8 cellular contexts compared by ENCODE assay signal in the genomic region with DNA sequence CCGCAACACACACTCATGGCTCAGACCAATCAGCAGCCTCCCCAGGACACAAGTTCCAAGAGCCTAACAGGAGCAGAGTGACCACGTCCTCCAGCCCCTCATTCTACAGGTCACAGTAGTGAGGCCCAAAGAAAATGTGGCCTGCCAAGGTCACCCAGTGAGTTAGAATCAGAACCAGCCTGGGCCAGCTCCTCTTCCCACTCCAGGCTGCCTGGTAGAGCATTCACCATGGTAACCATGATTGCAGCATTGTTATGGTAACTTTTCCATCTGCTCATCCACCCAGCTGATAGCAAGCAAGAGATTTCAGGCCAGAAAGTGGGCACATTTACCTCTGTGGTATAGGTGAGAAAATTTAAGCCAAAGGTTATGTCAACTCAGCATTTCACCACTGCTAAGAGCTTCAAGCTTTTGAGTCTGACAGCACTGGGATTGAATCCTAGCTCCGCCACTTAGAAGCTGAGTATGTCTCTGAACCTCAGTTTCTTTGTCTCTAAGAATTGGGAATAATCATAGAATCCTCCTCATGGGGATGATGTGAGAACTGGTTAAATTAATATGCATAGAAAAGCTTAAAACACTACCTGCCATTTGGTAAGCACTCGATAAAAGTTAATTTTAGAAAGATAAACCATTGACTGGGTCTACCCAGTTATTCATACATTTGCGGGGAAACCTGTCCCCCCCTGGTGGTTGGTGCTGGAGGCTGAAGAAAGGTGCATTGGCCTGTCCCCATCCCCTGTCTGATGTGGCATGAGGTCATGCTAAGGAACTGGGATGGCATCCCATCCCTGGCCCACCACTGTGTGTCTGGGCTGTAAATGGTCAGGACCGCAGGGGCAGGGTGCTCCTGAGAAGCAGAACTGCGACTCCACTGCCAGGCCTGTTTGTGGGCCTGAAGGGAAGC.
DNase-seq lines count a peak whose midpoint lies in the region; ATAC-seq and TF ChIP-seq lines count a peak whose summit lies in the region.

No MANE protein-coding gene starts in this region.

- CTCF ChIA-PET in WTC11 (lab: Charles Lee): interaction anchor here (0.6 to 1.9 kb wide), 17 partner anchors 8 to 718 kb away, joined by 3 to 9 read pairs (median 3); a partner anchor contains a TSS

- no peaks in the 10 kb centered on the region for H3K9me3 Mint-ChIP-seq in WTC11

- no peaks in the 10 kb centered on the region for H3K27me3 Mint-ChIP-seq in WTC11 (ENCODE audit: low read depth)

- POLR2A ChIA-PET in WTC11 (lab: Charles Lee): no interaction called here

- no peaks in the 10 kb centered on the region for H3K27me3 ChIP-seq in stomach

- peak overlapping the region; percentile 32; the same call in 1 of the 2 replicates for H3K27ac Mint-ChIP-seq in WTC11

- TF ChIP-seq CTCF in WTC11 (IDR thresholded peaks at IDR 0.05) (peak; percentile 41; the same call in 1 of the 2 replicates), stomach (IDR thresholded peaks at IDR 0.05) (peak in 2 of 7 experiments; percentile 9 to 23)

- peak overlapping the region in 4 of 5 donors; percentile 34 to 88 (median 70) for H3K27ac ChIP-seq in stomach

- H3K4me1 Mint-ChIP-seq in WTC11: peaks cover 10% of the 10 kb centered on the region

- H3K4me1 ChIP-seq in stomach: peaks cover 13 to 74% (median 37%) of the 10 kb centered on the region in 4 donors

- ATAC-seq in WTC11 (peak; percentile 72), GM21529 (IDR thresholded peaks at IDR 0.05; ENCODE audit: unreplicated experiment) (no peak)

- no peak for TF ChIP-seq POLR2A in stomach (IDR thresholded peaks at IDR 0.05)

- no peak for TF ChIP-seq EP300 in stomach (IDR thresholded peaks at IDR 0.05)

- intact Hi-C loops in stomach (cut with DNase I; ENCODE audit: low total_unique reads): no loop called here

- WGBS in stomach, 5 donors: 77 to 91% (median 87%) methylated on average over 6 to 7 of the region's 7 CpGs

- DNase-seq in Ammon's horn (ENCODE audit: low spot score) (peak; percentile 69), HCEC 1CT (peak; percentile 25), WTC11 (ENCODE audit: low spot score) (peak; percentile 69), glomerular visceral epithelial cell (ENCODE audit: extremely low spot score) (peak; percentile 8), stomach (no peak), cerebellum (ENCODE audit: low spot score) (no peak), cortex of kidney (lab: John Stamatoyannopoulos, UW) (no peak)

- no peaks in the 10 kb centered on the region for H3K36me3 Mint-ChIP-seq in WTC11

- H3K4me3 Mint-ChIP-seq in WTC11: no peak overlapping the region

- no peaks in the 10 kb centered on the region for H3K36me3 ChIP-seq in stomach

- no peak overlapping the region for H3K4me3 ChIP-seq in stomach

- H3K9me3 ChIP-seq in stomach: no peaks in the 10 kb centered on the region

TF ChIP-seq in WTC11, 78 proteins besides CTCF, POLR2A, EP300 and RAD21:
- TF ChIP-seq ZNF121 (CRISPR knock-in tag; IDR thresholded peaks at IDR 0.05) (0 out of 2 replicates have a peak, but pooled peaks have one; percentile 9), ZNF416 (CRISPR knock-in tag; IDR thresholded peaks at IDR 0.05) (no peak), ZNF671 (CRISPR knock-in tag; IDR thresholded peaks at IDR 0.05) (no peak), FOXP1 (CRISPR knock-in tag; IDR thresholded peaks at IDR 0.05; ENCODE audit: borderline replicate concordance) (no peak), ZNF138 (CRISPR knock-in tag; conservative IDR thresholded peaks at IDR 0.05) (no peak), GRHL2 (CRISPR knock-in tag; IDR thresholded peaks at IDR 0.05; ENCODE audit: insufficient replicate concordance, severe bottlenecking) (no peak)
- TF ChIP-seq, protein P1, sequence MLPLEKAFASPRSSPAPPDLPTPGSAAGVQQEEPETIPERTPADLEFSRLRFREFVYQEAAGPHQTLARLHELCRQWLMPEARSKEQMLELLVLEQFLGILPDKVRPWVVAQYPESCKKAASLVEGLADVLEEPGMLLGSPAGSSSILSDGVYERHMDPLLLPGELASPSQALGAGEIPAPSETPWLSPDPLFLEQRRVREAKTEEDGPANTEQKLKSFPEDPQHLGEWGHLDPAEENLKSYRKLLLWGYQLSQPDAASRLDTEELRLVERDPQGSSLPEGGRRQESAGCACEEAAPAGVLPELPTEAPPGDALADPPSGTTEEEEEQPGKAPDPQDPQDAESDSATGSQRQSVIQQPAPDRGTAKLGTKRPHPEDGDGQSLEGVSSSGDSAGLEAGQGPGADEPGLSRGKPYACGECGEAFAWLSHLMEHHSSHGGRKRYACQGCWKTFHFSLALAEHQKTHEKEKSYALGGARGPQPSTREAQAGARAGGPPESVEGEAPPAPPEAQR (CRISPR knock-in tag; IDR thresholded peaks at IDR 0.05): no peak
- TF ChIP-seq, protein P2, sequence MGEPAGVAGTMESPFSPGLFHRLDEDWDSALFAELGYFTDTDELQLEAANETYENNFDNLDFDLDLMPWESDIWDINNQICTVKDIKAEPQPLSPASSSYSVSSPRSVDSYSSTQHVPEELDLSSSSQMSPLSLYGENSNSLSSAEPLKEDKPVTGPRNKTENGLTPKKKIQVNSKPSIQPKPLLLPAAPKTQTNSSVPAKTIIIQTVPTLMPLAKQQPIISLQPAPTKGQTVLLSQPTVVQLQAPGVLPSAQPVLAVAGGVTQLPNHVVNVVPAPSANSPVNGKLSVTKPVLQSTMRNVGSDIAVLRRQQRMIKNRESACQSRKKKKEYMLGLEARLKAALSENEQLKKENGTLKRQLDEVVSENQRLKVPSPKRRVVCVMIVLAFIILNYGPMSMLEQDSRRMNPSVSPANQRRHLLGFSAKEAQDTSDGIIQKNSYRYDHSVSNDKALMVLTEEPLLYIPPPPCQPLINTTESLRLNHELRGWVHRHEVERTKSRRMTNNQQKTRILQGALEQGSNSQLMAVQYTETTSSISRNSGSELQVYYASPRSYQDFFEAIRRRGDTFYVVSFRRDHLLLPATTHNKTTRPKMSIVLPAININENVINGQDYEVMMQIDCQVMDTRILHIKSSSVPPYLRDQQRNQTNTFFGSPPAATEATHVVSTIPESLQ (CRISPR knock-in tag; IDR thresholded peaks at IDR 0.05): no peak

Comparison
In these comparisons a context has a peak if more than half of its experiments do, and no peak if none do; other contexts are left out.
1. DNase-seq: peak in Ammon's horn (single experiment), HCEC 1CT (single experiment), WTC11 (single experiment) and glomerular visceral epithelial cell (single experiment); none in stomach (single experiment), cerebellum (single experiment) and cortex of kidney (single experiment).